8 cellular contexts compared by ENCODE assay signal in the genomic region with DNA sequence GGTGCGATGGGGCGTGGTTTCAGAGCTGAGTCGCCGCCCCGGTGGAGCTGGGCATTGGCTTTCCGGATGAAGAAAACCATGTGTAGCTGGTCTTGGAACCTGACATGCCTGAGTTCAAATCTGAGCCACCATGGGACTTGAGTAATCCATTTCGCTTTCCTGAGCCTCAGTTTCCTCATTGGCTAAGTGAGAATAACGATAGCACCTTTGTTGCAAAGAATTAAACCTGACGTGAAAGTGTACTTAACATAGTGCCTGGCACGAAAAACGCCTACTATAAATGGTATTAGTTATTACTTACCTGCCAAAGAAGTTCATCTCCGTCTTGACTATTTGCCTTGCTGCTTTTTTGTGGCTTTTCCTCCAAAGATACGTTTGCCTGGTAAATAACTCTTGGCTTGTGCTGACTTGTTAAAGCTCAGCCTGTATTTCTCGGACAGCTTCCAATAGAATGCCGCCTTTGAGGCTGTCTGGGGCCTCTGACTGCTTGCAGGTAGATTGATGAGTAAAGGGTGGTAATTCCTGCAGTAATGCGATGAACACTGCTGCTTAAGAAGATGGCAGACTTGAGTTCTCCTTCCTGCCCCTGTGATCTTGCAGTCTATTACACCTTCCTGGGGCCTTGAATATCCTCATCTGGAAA. TPM values are rescaled to one million over a fixed set of nuclear protein-coding genes. Genes with fewer than 3 reads are reported as not detected.
DNase-seq lines count a peak whose midpoint lies in the region; ATAC-seq and TF ChIP-seq lines count a peak whose summit lies in the region.

No MANE protein-coding gene starts in this region.

- H3K36me3 Mint-ChIP-seq in activated B cell treated with CpG ODN at 0.5 μM for 24 hours (ENCODE audit: low read depth) (no peaks in the 10 kb centered on the region), type B pancreatic cell (peaks cover 3% of the 10 kb centered on the region)

- H3K27ac Mint-ChIP-seq in activated B cell treated with CpG ODN at 0.5 μM for 24 hours (peak overlapping the region; percentile 21), type B pancreatic cell (peak overlapping the region; percentile 43)

- DNase-seq in stimulated activated CD4-positive, alpha-beta T cell treated with anti-CD3 and anti-CD28 coated beads, Interleukin-2, amount 100 ng/mL, for 48 hours = peak; percentile 7 to 21
- DNase-seq in stimulated activated CD4-positive, alpha-beta T cell treated with anti-CD3 and anti-CD28 coated beads, Interleukin-12 subunit alpha, Interleukin-12 subunit beta, amount 100 ng/mL, for 4 hours = no peak
- DNase-seq in activated B cell treated with CpG ODN at 0.5 μM for 24 hours = no peak
- DNase-seq in type B pancreatic cell (ENCODE audit: extremely low spot score, unreplicated experiment) = no peak
- DNase-seq in occipital lobe (lab: John Stamatoyannopoulos, UW) = no peak
- no peak for DNase-seq in hippocampal formation (lab: John Stamatoyannopoulos, UW)

- H3K4me1 Mint-ChIP-seq in activated B cell treated with CpG ODN at 0.5 μM for 24 hours = peaks cover 33% of the 10 kb centered on the region
- H3K4me1 Mint-ChIP-seq in type B pancreatic cell (ENCODE audit: unreplicated experiment) = peaks cover 36% of the 10 kb centered on the region

- no peaks in the 10 kb centered on the region for H3K9me3 Mint-ChIP-seq in activated B cell treated with CpG ODN at 0.5 μM for 24 hours
- H3K9me3 Mint-ChIP-seq in type B pancreatic cell = peaks cover 4% of the 10 kb centered on the region

- H3K4me3 ChIP-seq in iPS-18c (ENCODE audit: insufficient read depth, low read depth, low read length) = peak overlapping the region; percentile 91

- POLR2A ChIA-PET in activated B cell treated with CpG ODN at 0.5 μM for 24 hours (lab: Charles Lee) = interaction anchor here (0.6 kb wide), 2 partner anchors 8 to 1196 kb away, joined by 3 to 7 read pairs; no protein-coding TSS in a partner anchor

- CTCF ChIA-PET in activated B cell treated with CpG ODN at 0.5 μM for 24 hours (lab: Charles Lee) = no interaction called here

- ATAC-seq in activated B cell treated with CpG ODN at 0.5 μM for 24 hours (ENCODE audit: low read depth) = no peak
- ATAC-seq in GM21526 (IDR thresholded peaks at IDR 0.05; ENCODE audit: low FRiP score, unreplicated experiment) = no peak

- peaks cover 22% of the 10 kb centered on the region for H3K27me3 Mint-ChIP-seq in activated B cell treated with CpG ODN at 0.5 μM for 24 hours
- peaks cover 28% of the 10 kb centered on the region for H3K27me3 Mint-ChIP-seq in type B pancreatic cell

- intact Hi-C loops in activated B cell treated with CpG ODN at 0.5 μM for 24 hours (cut with micrococcal nuclease) = loop anchor here (2.0 to 10.0 kb wide), 5 partner anchors 69 to 985 kb away; partner anchors contain the start of genes MAP3K20, OLA1 and PDK1

- H3K4me3 Mint-ChIP-seq in activated B cell treated with CpG ODN at 0.5 μM for 24 hours (peak overlapping the region; percentile 87), type B pancreatic cell (peak overlapping the region; percentile 92)

- TF ChIP-seq CTCF in activated B cell treated with CpG ODN at 0.5 μM for 24 hours (IDR thresholded peaks at IDR 0.05) (no peak), type B pancreatic cell (conservative IDR thresholded peaks at IDR 0.05) (no peak)

- no peaks in the 10 kb centered on the region for H3K9me3 ChIP-seq in iPS-18c (ENCODE audit: control insufficient read depth, insufficient read depth, low read length)

RNA-seq across cellular contexts. Expression of gene CDCA7, which starts 1.3 kb away (rescaled TPM):
- 4.9 and 6.3 TPM in 2 replicates for total RNA-seq in activated B cell treated with CpG ODN at 0.5 μM for 24 hours
- total RNA-seq in type B pancreatic cell (ENCODE audit: low replicate concordance) = 13.1 and 54.0 TPM in 2 replicates
- 17.3 TPM for total RNA-seq in occipital lobe

Comparison
In these comparisons a context has a peak if more than half of its experiments do, and no peak if none do; other contexts are left out.
1. DNase-seq: peak in stimulated activated CD4-positive, alpha-beta T cell treated with anti-CD3 and anti-CD28 coated beads, Interleukin-2, amount 100 ng/mL, for 48 hours (2 of 2); none in stimulated activated CD4-positive, alpha-beta T cell treated with anti-CD3 and anti-CD28 coated beads, Interleukin-12 subunit alpha, Interleukin-12 subunit beta, amount 100 ng/mL, for 4 hours (single experiment), activated B cell treated with CpG ODN at 0.5 μM for 24 hours (single experiment), type B pancreatic cell (single experiment), occipital lobe (single experiment) and hippocampal formation (0 of 2).